1 cellular context compared by ENCODE assay signal in the genomic region with DNA sequence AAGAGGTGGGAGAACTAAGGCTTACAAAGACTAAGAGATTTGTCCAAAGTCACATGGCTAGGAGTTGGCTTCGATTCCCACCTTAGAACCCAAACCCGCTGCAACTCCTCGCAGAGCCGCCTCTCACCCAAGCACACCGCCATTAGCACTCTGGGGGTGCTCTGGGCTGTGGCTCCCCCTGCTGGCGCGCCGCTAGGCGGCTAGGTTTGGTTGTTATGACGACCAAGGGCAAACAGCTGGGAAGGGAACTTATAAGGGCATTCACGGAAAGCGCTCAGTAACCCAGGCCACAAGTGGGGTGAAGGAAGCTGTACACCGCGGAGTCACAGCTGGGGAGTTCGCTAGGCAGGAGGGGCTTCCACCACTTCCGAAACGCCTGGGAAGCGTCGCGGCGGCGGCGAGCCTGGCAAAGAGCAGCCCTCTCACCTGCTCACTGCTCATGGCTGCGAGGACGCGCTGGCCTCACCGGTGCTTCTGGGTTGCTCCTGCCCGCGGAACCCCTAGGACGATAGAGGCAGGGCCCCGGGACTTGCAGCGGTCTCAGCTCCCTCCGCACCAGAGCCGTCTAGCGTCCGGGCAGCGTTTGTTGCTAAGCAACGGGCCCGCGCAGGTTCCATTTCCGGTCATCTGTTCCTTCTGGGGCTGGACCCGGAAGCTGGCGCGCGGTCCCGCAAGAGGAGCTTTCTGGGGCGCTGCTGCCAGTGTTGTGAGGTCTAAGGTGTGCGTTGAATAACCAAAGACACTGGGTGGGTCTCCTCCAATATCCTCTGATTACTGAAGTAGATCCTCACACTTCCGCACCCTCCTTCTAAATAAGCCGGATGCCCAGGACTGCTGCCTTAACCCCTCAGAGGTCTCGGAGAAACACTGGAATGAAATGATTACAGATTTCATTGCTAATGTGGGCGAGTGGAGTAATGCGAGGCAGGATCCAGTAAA.
TF ChIP-seq lines count a peak whose summit lies in the region.

A gene (minus strand): TSS at position 567 of the 939 bp plus-strand sequence. CDS start 126 bp downstream, at position 441.

TF ChIP-seq in K562, 482 proteins besides CTCF, POLR2A, EP300 and RAD21 (continued from another document and continues in another):
- no peak for TF ChIP-seq FOSL1 (tag; conservative IDR thresholded peaks at IDR 0.05)
- TF ChIP-seq COPS2 (conservative IDR thresholded peaks at IDR 0.05): no peak
- TF ChIP-seq SIN3A (IDR thresholded peaks at IDR 0.05; ENCODE audit: borderline replicate concordance in 2 of 2, control insufficient read depth in 1 of 2, low read depth in 2 of 2, low read length in 2 of 2): peak; percentile 69 to 87
- no peak for TF ChIP-seq TCF7 (IDR thresholded peaks at IDR 0.05; ENCODE audit: borderline replicate concordance)
- peak; percentile 93 for TF ChIP-seq GABPA (tag; conservative IDR thresholded peaks at IDR 0.05; ENCODE audit: low read depth)
- no peak for TF ChIP-seq TCFL5 (CRISPR knock-in tag; conservative IDR thresholded peaks at IDR 0.05)
- no peak for TF ChIP-seq OTX1 (CRISPR knock-in tag; IDR thresholded peaks at IDR 0.05)
- TF ChIP-seq, protein P1, sequence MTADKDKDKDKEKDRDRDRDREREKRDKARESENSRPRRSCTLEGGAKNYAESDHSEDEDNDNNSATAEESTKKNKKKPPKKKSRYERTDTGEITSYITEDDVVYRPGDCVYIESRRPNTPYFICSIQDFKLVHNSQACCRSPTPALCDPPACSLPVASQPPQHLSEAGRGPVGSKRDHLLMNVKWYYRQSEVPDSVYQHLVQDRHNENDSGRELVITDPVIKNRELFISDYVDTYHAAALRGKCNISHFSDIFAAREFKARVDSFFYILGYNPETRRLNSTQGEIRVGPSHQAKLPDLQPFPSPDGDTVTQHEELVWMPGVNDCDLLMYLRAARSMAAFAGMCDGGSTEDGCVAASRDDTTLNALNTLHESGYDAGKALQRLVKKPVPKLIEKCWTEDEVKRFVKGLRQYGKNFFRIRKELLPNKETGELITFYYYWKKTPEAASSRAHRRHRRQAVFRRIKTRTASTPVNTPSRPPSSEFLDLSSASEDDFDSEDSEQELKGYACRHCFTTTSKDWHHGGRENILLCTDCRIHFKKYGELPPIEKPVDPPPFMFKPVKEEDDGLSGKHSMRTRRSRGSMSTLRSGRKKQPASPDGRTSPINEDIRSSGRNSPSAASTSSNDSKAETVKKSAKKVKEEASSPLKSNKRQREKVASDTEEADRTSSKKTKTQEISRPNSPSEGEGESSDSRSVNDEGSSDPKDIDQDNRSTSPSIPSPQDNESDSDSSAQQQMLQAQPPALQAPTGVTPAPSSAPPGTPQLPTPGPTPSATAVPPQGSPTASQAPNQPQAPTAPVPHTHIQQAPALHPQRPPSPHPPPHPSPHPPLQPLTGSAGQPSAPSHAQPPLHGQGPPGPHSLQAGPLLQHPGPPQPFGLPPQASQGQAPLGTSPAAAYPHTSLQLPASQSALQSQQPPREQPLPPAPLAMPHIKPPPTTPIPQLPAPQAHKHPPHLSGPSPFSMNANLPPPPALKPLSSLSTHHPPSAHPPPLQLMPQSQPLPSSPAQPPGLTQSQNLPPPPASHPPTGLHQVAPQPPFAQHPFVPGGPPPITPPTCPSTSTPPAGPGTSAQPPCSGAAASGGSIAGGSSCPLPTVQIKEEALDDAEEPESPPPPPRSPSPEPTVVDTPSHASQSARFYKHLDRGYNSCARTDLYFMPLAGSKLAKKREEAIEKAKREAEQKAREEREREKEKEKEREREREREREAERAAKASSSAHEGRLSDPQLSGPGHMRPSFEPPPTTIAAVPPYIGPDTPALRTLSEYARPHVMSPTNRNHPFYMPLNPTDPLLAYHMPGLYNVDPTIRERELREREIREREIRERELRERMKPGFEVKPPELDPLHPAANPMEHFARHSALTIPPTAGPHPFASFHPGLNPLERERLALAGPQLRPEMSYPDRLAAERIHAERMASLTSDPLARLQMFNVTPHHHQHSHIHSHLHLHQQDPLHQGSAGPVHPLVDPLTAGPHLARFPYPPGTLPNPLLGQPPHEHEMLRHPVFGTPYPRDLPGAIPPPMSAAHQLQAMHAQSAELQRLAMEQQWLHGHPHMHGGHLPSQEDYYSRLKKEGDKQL (CRISPR knock-in tag; IDR thresholded peaks at IDR 0.05; ENCODE audit: borderline replicate concordance): no peak
- TF ChIP-seq MYNN (IDR thresholded peaks at IDR 0.05): no peak
- no peak for TF ChIP-seq MYNN (CRISPR knock-in tag; IDR thresholded peaks at IDR 0.05)
- TF ChIP-seq FOXA1 (IDR thresholded peaks at IDR 0.05; ENCODE audit: borderline replicate concordance): no peak
- no peak for TF ChIP-seq ADNP (tag; IDR thresholded peaks at IDR 0.05)
- no peak for TF ChIP-seq BRF1 (IDR thresholded peaks at IDR 0.05; ENCODE audit: borderline replicate concordance, extremely low read depth, insufficient read length)
- TF ChIP-seq, protein P2, sequence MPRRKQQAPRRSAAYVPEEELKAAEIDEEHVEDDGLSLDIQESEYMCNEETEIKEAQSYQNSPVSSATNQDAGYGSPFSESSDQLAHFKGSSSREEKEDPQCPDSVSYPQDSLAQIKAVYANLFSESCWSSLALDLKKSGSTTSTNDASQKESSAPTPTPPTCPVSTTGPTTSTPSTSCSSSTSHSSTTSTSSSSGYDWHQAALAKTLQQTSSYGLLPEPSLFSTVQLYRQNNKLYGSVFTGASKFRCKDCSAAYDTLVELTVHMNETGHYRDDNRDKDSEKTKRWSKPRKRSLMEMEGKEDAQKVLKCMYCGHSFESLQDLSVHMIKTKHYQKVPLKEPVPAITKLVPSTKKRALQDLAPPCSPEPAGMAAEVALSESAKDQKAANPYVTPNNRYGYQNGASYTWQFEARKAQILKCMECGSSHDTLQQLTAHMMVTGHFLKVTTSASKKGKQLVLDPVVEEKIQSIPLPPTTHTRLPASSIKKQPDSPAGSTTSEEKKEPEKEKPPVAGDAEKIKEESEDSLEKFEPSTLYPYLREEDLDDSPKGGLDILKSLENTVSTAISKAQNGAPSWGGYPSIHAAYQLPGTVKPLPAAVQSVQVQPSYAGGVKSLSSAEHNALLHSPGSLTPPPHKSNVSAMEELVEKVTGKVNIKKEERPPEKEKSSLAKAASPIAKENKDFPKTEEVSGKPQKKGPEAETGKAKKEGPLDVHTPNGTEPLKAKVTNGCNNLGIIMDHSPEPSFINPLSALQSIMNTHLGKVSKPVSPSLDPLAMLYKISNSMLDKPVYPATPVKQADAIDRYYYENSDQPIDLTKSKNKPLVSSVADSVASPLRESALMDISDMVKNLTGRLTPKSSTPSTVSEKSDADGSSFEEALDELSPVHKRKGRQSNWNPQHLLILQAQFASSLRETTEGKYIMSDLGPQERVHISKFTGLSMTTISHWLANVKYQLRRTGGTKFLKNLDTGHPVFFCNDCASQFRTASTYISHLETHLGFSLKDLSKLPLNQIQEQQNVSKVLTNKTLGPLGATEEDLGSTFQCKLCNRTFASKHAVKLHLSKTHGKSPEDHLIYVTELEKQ (CRISPR knock-in tag; IDR thresholded peaks at IDR 0.05): no peak
- TF ChIP-seq RFX1 (IDR thresholded peaks at IDR 0.05): peak; percentile 98
- TF ChIP-seq ZNF436 (CRISPR knock-in tag; IDR thresholded peaks at IDR 0.05): no peak
- TF ChIP-seq, protein P3, sequence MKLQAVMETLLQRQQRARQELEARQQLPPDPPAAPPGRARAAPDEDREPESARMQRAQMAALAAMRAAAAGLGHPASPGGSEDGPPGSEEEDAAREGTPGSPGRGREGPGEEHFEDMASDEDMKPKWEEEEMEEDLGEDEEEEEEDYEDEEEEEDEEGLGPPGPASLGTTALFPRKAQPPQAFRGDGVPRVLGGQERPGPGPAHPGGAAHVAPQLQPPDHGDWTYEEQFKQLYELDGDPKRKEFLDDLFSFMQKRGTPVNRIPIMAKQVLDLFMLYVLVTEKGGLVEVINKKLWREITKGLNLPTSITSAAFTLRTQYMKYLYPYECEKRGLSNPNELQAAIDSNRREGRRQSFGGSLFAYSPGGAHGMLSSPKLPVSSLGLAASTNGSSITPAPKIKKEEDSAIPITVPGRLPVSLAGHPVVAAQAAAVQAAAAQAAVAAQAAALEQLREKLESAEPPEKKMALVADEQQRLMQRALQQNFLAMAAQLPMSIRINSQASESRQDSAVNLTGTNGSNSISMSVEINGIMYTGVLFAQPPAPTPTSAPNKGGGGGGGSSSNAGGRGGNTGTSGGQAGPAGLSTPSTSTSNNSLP (IDR thresholded peaks at IDR 0.05; ENCODE audit: borderline replicate concordance, low read depth, low read length): no peak
- TF ChIP-seq, protein P4, sequence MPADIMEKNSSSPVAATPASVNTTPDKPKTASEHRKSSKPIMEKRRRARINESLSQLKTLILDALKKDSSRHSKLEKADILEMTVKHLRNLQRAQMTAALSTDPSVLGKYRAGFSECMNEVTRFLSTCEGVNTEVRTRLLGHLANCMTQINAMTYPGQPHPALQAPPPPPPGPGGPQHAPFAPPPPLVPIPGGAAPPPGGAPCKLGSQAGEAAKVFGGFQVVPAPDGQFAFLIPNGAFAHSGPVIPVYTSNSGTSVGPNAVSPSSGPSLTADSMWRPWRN (IDR thresholded peaks at IDR 0.05; ENCODE audit: low read depth): no peak
- no peak for TF ChIP-seq ZNF239 (CRISPR knock-in tag; IDR thresholded peaks at IDR 0.05)
- TF ChIP-seq STAG1 (CRISPR knock-in tag; IDR thresholded peaks at IDR 0.05; ENCODE audit: borderline replicate concordance): peak; percentile 73; the same call in 1 of the 2 replicates
- 0 out of 2 replicates have a peak, but pooled peaks have one; percentile 35 for TF ChIP-seq CC2D1A (IDR thresholded peaks at IDR 0.05)
- no peak for TF ChIP-seq NR2C2 (CRISPR knock-in tag; IDR thresholded peaks at IDR 0.05)
- TF ChIP-seq NR2C2 (tag; IDR thresholded peaks at IDR 0.05): peak; percentile 21; the same call in 1 of the 2 replicates
- no peak for TF ChIP-seq ZNF644 (tag; IDR thresholded peaks at IDR 0.05; ENCODE audit: low read depth)
- TF ChIP-seq, protein P5, sequence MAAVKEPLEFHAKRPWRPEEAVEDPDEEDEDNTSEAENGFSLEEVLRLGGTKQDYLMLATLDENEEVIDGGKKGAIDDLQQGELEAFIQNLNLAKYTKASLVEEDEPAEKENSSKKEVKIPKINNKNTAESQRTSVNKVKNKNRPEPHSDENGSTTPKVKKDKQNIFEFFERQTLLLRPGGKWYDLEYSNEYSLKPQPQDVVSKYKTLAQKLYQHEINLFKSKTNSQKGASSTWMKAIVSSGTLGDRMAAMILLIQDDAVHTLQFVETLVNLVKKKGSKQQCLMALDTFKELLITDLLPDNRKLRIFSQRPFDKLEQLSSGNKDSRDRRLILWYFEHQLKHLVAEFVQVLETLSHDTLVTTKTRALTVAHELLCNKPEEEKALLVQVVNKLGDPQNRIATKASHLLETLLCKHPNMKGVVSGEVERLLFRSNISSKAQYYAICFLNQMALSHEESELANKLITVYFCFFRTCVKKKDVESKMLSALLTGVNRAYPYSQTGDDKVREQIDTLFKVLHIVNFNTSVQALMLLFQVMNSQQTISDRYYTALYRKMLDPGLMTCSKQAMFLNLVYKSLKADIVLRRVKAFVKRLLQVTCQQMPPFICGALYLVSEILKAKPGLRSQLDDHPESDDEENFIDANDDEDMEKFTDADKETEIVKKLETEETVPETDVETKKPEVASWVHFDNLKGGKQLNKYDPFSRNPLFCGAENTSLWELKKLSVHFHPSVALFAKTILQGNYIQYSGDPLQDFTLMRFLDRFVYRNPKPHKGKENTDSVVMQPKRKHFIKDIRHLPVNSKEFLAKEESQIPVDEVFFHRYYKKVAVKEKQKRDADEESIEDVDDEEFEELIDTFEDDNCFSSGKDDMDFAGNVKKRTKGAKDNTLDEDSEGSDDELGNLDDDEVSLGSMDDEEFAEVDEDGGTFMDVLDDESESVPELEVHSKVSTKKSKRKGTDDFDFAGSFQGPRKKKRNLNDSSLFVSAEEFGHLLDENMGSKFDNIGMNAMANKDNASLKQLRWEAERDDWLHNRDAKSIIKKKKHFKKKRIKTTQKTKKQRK (IDR thresholded peaks at IDR 0.05; ENCODE audit: borderline replicate concordance, low read depth, low read length): no peak
- no peak for TF ChIP-seq ZNF347 (CRISPR knock-in tag; IDR thresholded peaks at IDR 0.05; ENCODE audit: low read depth)
- TF ChIP-seq PTTG1 (tag; IDR thresholded peaks at IDR 0.05; ENCODE audit: low read depth): no peak
- TF ChIP-seq ZNF274 (IDR thresholded peaks at IDR 0.05; ENCODE audit: borderline replicate concordance, low read depth, low read length): no peak
- TF ChIP-seq, protein P6, sequence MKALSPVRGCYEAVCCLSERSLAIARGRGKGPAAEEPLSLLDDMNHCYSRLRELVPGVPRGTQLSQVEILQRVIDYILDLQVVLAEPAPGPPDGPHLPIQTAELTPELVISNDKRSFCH (CRISPR knock-in tag; IDR thresholded peaks at IDR 0.05): no peak
- TF ChIP-seq, protein P6 (tag; IDR thresholded peaks at IDR 0.05): no peak
- no peak for TF ChIP-seq ZNF174 (CRISPR knock-in tag; IDR thresholded peaks at IDR 0.05)
- TF ChIP-seq, protein P7, sequence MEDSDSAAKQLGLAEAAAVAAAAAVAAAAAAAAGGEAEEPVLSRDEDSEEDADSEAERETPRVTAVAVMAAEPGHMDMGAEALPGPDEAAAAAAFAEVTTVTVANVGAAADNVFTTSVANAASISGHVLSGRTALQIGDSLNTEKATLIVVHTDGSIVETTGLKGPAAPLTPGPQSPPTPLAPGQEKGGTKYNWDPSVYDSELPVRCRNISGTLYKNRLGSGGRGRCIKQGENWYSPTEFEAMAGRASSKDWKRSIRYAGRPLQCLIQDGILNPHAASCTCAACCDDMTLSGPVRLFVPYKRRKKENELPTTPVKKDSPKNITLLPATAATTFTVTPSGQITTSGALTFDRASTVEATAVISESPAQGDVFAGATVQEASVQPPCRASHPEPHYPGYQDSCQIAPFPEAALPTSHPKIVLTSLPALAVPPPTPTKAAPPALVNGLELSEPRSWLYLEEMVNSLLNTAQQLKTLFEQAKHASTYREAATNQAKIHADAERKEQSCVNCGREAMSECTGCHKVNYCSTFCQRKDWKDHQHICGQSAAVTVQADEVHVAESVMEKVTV (CRISPR knock-in tag; IDR thresholded peaks at IDR 0.05): 0 out of 2 replicates have a peak, but pooled peaks have one; percentile 33
- TF ChIP-seq ZNF699 (CRISPR knock-in tag; IDR thresholded peaks at IDR 0.05; ENCODE audit: insufficient replicate concordance): no peak
- no peak for TF ChIP-seq PPARD (CRISPR knock-in tag; IDR thresholded peaks at IDR 0.05)
- no peak for TF ChIP-seq SNRNP70 (optimal IDR thresholded peaks at IDR 0.05; ENCODE audit: low read depth, low read length)
- no peak for TF ChIP-seq ZEB2 (IDR thresholded peaks at IDR 0.05)
- no peak for TF ChIP-seq HOXB6 (CRISPR knock-in tag; IDR thresholded peaks at IDR 0.05; ENCODE audit: borderline replicate concordance)
- TF ChIP-seq ATF7 (IDR thresholded peaks at IDR 0.05): no peak; the same call in 1 of the 2 replicates
- no peak for TF ChIP-seq ZNF507 (tag; conservative IDR thresholded peaks at IDR 0.05)
- TF ChIP-seq, protein P8, sequence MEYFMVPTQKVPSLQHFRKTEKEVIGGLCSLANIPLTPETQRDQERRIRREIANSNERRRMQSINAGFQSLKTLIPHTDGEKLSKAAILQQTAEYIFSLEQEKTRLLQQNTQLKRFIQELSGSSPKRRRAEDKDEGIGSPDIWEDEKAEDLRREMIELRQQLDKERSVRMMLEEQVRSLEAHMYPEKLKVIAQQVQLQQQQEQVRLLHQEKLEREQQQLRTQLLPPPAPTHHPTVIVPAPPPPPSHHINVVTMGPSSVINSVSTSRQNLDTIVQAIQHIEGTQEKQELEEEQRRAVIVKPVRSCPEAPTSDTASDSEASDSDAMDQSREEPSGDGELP (CRISPR knock-in tag; IDR thresholded peaks at IDR 0.05; ENCODE audit: borderline replicate concordance): peak; percentile 97
